In the genomic region with DNA sequence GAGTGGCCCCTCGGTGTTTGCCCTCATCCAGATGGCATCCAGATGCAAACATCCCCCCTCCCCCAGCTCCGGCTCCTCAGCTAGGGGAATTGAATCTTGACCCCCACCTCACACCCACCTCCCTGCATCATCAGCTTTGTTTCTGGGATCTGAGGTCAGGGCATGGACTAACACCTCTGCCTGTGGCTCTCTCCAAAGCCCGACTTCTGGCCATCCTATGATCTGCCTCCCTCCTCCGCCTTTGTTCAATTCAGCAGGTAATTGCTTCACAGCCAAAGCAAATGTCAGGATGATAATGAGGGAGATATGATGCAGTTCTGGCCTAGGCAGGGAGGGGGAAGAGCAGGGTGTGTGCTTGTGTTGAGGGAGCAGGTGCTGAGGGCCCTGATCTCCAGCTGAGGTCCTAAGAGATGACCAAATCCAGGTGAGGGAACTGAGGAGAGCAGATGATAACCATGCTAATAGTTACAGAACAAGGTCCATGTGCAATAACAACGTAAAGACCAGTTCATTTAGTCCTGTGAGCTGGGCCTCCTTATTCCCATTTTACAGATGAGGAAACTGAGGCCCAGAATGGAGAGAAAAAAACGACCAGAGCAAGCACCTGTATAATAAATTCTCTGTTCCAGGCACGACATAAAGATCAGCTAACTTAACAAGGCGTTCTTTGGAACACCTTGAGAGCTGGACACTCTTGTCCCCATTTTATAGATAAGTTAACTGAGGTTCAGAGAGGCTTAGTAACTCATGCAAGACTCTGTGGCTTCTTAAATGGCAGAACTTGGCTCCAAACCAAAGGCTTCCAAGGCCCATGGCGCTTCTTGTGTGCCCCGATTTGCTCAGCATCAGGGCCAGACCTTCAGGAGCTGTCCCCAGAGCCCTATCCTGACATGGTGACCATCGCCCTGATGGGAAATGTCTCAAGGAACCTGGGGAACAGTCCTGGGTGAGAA, we compare ENCODE assay signal across 2 cellular contexts.
TF ChIP-seq lines count a peak whose summit lies in the region.

No MANE protein-coding gene starts in this region.

TF ChIP-seq in HEK293, 187 proteins besides CTCF, POLR2A, EP300 and RAD21:
- TF ChIP-seq ZNF768 (tag by site-specific recombination; IDR thresholded peaks at IDR 0.05) (no peak), ZNF391 (tag by site-specific recombination; IDR thresholded peaks at IDR 0.05; ENCODE audit: borderline replicate concordance, low read depth) (no peak), ZNF214 (tag by site-specific recombination; IDR thresholded peaks at IDR 0.05; ENCODE audit: borderline replicate concordance) (no peak), SCRT1 (tag by site-specific recombination; IDR thresholded peaks at IDR 0.05; ENCODE audit: borderline replicate concordance) (no peak), ZNF416 (tag by site-specific recombination; IDR thresholded peaks at IDR 0.05) (no peak), ZNF10 (tag by site-specific recombination; IDR thresholded peaks at IDR 0.05) (no peak), ZNF394 (tag by site-specific recombination; IDR thresholded peaks at IDR 0.05; ENCODE audit: borderline replicate concordance) (no peak), OSR2 (tag by site-specific recombination; IDR thresholded peaks at IDR 0.05) (no peak), ZFHX2 (tag by site-specific recombination; conservative IDR thresholded peaks at IDR 0.05) (0 out of 2 replicates have a peak, but pooled peaks have one; percentile 7), ZNF175 (tag by site-specific recombination; IDR thresholded peaks at IDR 0.05) (no peak), SP7 (tag by site-specific recombination; IDR thresholded peaks at IDR 0.05) (0 out of 2 replicates have a peak, but pooled peaks have one; percentile 10)
- TF ChIP-seq, protein P1, sequence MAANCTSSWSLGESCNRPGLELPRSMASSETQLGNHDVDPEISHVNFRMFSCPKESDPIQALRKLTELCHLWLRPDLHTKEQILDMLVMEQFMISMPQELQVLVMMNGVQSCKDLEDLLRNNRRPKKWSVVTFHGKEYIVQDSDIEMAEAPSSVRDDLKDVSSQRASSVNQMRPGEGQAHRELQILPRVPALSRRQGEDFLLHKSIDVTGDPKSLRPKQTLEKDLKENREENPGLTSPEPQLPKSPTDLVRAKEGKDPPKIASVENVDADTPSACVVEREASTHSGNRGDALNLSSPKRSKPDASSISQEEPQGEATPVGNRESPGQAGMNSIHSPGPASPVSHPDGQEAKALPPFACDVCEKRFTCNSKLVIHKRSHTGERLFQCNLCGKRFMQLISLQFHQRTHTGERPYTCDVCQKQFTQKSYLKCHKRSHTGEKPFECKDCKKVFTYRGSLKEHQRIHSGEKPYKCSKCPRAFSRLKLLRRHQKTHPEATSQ (tag by site-specific recombination; IDR thresholded peaks at IDR 0.05): no peak
- TF ChIP-seq, protein P2, sequence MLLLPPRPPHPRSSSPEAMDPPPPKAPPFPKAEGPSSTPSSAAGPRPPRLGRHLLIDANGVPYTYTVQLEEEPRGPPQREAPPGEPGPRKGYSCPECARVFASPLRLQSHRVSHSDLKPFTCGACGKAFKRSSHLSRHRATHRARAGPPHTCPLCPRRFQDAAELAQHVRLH (tag by site-specific recombination; IDR thresholded peaks at IDR 0.05): peak; percentile 49; the same call in 1 of the 2 replicates
TF ChIP-seq in HEK293: peak in this region for 3.

TF ChIP-seq in H1, 55 proteins besides CTCF, POLR2A, EP300 and RAD21:
- TF ChIP-seq KDM4A (IDR thresholded peaks at IDR 0.05; ENCODE audit: low read depth, low read length, severe bottlenecking) (no peak), FOSL1 (IDR thresholded peaks at IDR 0.05; ENCODE audit: insufficient read depth, low read depth, low read length) (no peak), ZNF274 (IDR thresholded peaks at IDR 0.05; ENCODE audit: borderline replicate concordance, extremely low read depth, low read length) (no peak), KDM1A (IDR thresholded peaks at IDR 0.05; ENCODE audit: borderline replicate concordance, low read length) (peak; percentile 34; the same call in 1 of the 2 replicates), SIX5 (IDR thresholded peaks at IDR 0.05; ENCODE audit: low read depth, low read length) (no peak)
